ENCODE assay signal across 18 cellular contexts in the genomic region with DNA sequence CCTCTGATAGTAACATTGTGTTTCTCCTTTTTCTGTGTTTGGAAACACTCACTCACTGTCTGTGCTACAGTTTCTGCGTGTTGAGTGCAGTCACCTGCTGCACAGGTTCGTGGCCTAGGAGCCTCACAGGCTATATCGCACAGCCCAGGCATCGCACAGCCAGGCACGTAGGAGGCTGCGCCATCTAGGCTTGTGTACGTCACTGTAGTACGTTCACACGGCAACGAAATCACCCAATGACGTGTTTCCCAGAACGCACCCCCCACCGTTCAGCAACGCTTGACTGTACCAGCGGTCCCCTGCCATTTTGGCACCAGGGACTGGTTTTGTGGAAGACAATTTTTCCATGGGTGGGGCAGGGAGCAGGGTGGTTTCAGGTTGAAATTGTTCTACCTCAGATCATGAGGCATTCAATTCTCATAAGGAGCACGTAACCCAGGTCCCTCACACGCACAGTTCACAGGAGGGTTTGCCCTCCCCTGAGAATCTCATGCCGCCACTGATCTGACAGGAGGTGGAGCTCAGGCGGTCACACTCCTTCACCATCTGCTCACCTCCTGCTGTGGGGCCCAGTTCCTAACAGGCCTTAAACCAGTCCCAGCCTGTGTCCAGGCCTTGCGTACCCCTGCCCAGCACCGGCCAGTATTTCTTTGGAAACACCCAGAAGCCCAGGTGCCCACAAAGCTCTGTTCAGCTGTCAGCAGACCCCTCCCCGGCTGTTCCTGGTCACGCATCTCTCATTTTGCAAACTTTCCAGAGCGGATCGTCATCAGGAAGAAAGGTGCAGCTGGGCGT. TPM values are rescaled to one million over a fixed set of nuclear protein-coding genes. Genes with fewer than 3 reads are reported as not detected.
DNase-seq lines count a peak whose midpoint lies in the region; ATAC-seq, FAIRE-seq and TF ChIP-seq lines count a peak whose summit lies in the region.
"Had no signal": no experiment of that assay in that cellular context is flagged by ENCODE, and none has a peak within 500 bp of the region (broad histone marks: within the 10 kb centered on the region; RNA-seq: fewer than 3 reads in every experiment).

No MANE protein-coding gene starts in this region.

- FAIRE-seq in HTR-8/SVneo (lab: Jason Lieb, UNC) = peak; percentile 23

- TF ChIP-seq CTCF in mucosa of descending colon (IDR thresholded peaks at IDR 0.05) = no peak

- H3K9ac ChIP-seq in BLaER1 treated with 17β-estradiol and CSF1 and Interleukin-3, amounts not matched to agents 10 nM and 100 nM = no peak overlapping the region; a peak in 1 of 22 replicates

- peak overlapping the region in 2 of 11 experiments; percentile 2 to 20; a peak in 2 of 22 replicates for H3K27ac ChIP-seq in BLaER1 treated with 17β-estradiol and CSF1 and Interleukin-3, amounts not matched to agents 10 nM and 100 nM

- peaks cover 0 to 75% (median 30%) of the 10 kb centered on the region in 11 experiments; a peak in 14 of 22 replicates for H4K20me1 ChIP-seq in BLaER1 treated with 17β-estradiol and CSF1 and Interleukin-3, amounts not matched to agents 10 nM and 100 nM

- H3K27me3 ChIP-seq in BLaER1 treated with 17β-estradiol and CSF1 and Interleukin-3, amounts not matched to agents 10 nM and 100 nM = no peaks in the 10 kb centered on the region

- peak overlapping the region in 6 of 11 experiments; percentile 8 to 51 (median 30); a peak in 7 of 22 replicates for H3K4me2 ChIP-seq in BLaER1 treated with 17β-estradiol and CSF1 and Interleukin-3, amounts not matched to agents 10 nM and 100 nM

- DNase-seq in HTR-8/SVneo (ENCODE audit: insufficient read length, low spot score) (no peak), cerebellar cortex (ENCODE audit: low spot score) (peak; percentile 56), mucosa of descending colon (peak in 2 of 3 donors; percentile 14 to 18), NCI-H1105 treated with DMSO at 0.1 percent for 48 hours (lab: John Stamatoyannopoulos, UW) (no peak), T-helper 9 cell (no peak)
- DNase-seq in activated CD4-positive, alpha-beta T cell treated with anti-CD3 and anti-CD28 coated beads for 4 hours = no peak
- DNase-seq: activated CD4-positive, alpha-beta T cell treated with anti-CD3 and anti-CD28 coated beads, Interleukin-2, amount 10 ng/mL, durations not matched to agents 7 days and 5 days; IMR-90; naive B cell; NCI-H1048; NCI-H2081; NCI-H510A; occipital lobe; stimulated activated naive CD8-positive, alpha-beta T cell treated with anti-CD3 and anti-CD28 coated beads, Interleukin-15, Interleukin-2, amounts not matched to agents 100 U/mL and 50 U/mL, for 24 hours had no signal

- intact Hi-C loops in mucosa of descending colon (cut with DNase I, micrococcal nuclease) = no loop called here

- H3K9me3 ChIP-seq in BLaER1 treated with 17β-estradiol and CSF1 and Interleukin-3, amounts not matched to agents 10 nM and 100 nM (replicated peaks in 1 of 11) = peaks cover 0 to 17% (median 12%) of the 10 kb centered on the region in 11 experiments; a peak in 17 of 22 replicates
- H3K9me3 ChIP-seq in mucosa of descending colon = no peaks in the 10 kb centered on the region

- H3K36me3 ChIP-seq in BLaER1 treated with 17β-estradiol and CSF1 and Interleukin-3, amounts not matched to agents 10 nM and 100 nM = peaks cover 50 to 85% (median 64%) of the 10 kb centered on the region in 11 experiments
- no peaks in the 10 kb centered on the region for H3K36me3 ChIP-seq in mucosa of descending colon (ENCODE audit: low read depth)

- no peak for ATAC-seq in mucosa of descending colon
- ATAC-seq in GM21423 (IDR thresholded peaks at IDR 0.05; ENCODE audit: unreplicated experiment) = no peak
- ATAC-seq: HCT116; Panc1; stimulated activated naive CD8-positive, alpha-beta T cell treated with anti-CD3 and anti-CD28 coated beads, Interleukin-15, Interleukin-2, amounts not matched to agents 100 U/mL and 50 U/mL, for 24 hours had no signal

- H3K4me1 ChIP-seq in BLaER1 treated with 17β-estradiol and CSF1 and Interleukin-3, amounts not matched to agents 10 nM and 100 nM = peaks cover 0 to 23% (median 16%) of the 10 kb centered on the region in 10 experiments; a peak in 15 of 20 replicates
- no peaks in the 10 kb centered on the region for H3K4me1 ChIP-seq in mucosa of descending colon (ENCODE audit: low read depth)

- no peak overlapping the region for H3K4me3 ChIP-seq in BLaER1 treated with 17β-estradiol and CSF1 and Interleukin-3, amounts not matched to agents 10 nM and 100 nM
- no peak overlapping the region for H3K4me3 ChIP-seq in mucosa of descending colon

RNA-seq across cellular contexts. Expression of gene PRKAR1B, which starts 23.2 kb away (rescaled TPM):
- total RNA-seq in mucosa of descending colon = 10 to 100 TPM; 10.1 to 24.5 (median 24.4) TPM

RNA-seq across cellular contexts. Expression of gene DNAAF5, which starts 23.8 kb away (rescaled TPM):
- total RNA-seq in mucosa of descending colon = 10 to 100 TPM; 29.4 to 43.0 (median 30.9) TPM

Comparison
In these comparisons a context has a peak if more than half of its experiments do, and no peak if none do; other contexts are left out.
1. DNase-seq: peak in cerebellar cortex (single experiment) and mucosa of descending colon (2 of 3); none in HTR-8/SVneo (single experiment), NCI-H1105 treated with DMSO at 0.1 percent for 48 hours (single experiment), activated CD4-positive, alpha-beta T cell treated with anti-CD3 and anti-CD28 coated beads for 4 hours (0 of 2) and T-helper 9 cell (single experiment).